ENCODE assay signal across 8 cellular contexts in genomic region chr19:1260749-1261511, GRCh38. TPM values are rescaled to one million over a fixed set of nuclear protein-coding genes. Genes with fewer than 3 reads are reported as not detected.
DNase-seq lines count a peak whose midpoint lies in the region; ATAC-seq, FAIRE-seq and TF ChIP-seq lines count a peak whose summit lies in the region.

No MANE protein-coding gene starts in this region.

- H3K36me3 ChIP-seq in BE2C (peaks cover 22% of the 10 kb centered on the region), HepG2 (replicated peaks in 1 of 2; ENCODE audit: control insufficient read depth in 1 of 2, insufficient read depth in 2 of 2, low read length in 2 of 2) (peaks cover 4 to 19% of the 10 kb centered on the region in 2 experiments; a peak in 3 of 5 replicates)

- H2AFZ ChIP-seq in HepG2 (ENCODE audit: low read length) = no peak overlapping the region

- H3K27me3 ChIP-seq in BE2C (no peaks in the 10 kb centered on the region), HepG2 (ENCODE audit: control insufficient read depth in 1 of 2, insufficient read depth in 2 of 2, low read length in 2 of 2) (no peaks in the 10 kb centered on the region)

- H4K20me1 ChIP-seq in HepG2 (ENCODE audit: insufficient read depth, low read length) = peaks cover 30% of the 10 kb centered on the region; the same call in 1 of the 2 replicates

- H3K4me1 ChIP-seq in BE2C = peaks cover 47% of the 10 kb centered on the region
- peaks cover 82% of the 10 kb centered on the region for H3K4me1 ChIP-seq in HepG2 (ENCODE audit: insufficient read depth, low read length)

- POLR2A ChIA-PET in HepG2 (lab: Yijun Ruan, JAX) = interaction anchor here (1.4 to 13.7 kb wide), 5 partner anchors 4 to 22 kb away, joined by 6 to 668 read pairs (median 464); partner anchors contain the start of genes ATP5F1D, CIRBP and MIDN

- H3K4me2 ChIP-seq in HepG2 (ENCODE audit: low read depth, low read length) = peak overlapping the region; percentile 98

- H3K9me3 ChIP-seq in BE2C (no peaks in the 10 kb centered on the region), HepG2 (ENCODE audit: low read length) (no peaks in the 10 kb centered on the region)

- 2% methylated on average over 16 of the region's 82 CpGs for WGBS in HepG2 (ENCODE audit: low lambda C conversion rate)

- peak overlapping the region; percentile 78 for H3K9ac ChIP-seq in HepG2 (ENCODE audit: insufficient read depth, low read depth, low read length)

- TF ChIP-seq EP300 in HepG2 (IDR thresholded peaks at IDR 0.05; ENCODE audit: low read depth in 2 of 2, low read length in 2 of 2) (0 out of 4 replicates have a peak, but pooled peaks of 1 of the 2 experiments have one; percentile 24), HepG2 (CRISPR knock-in tag; IDR thresholded peaks at IDR 0.05; ENCODE audit: borderline replicate concordance) (no peak)

- DNase-seq in BE2C = peak; percentile 98
- peak; percentile 94 for DNase-seq in NCI-H748 (lab: John Stamatoyannopoulos, UW; ENCODE audit: unreplicated experiment)
- peak; percentile 97 for DNase-seq in activated CD4-positive, alpha-beta T cell treated with anti-CD3 and anti-CD28 coated beads, Interleukin-2, amount 50 U/mL, for 1 hour
- peak; percentile 91 for DNase-seq in dedifferentiated amniotic fluid mesenchymal stem cell (ENCODE audit: extremely low spot score)
- DNase-seq in HepG2 (ENCODE audit: low spot score) = peak; percentile 88
- peak; percentile 96 to 98 for DNase-seq in stimulated activated CD4-positive, alpha-beta T cell treated with anti-CD3 and anti-CD28 coated beads, Interleukin-2, amount 100 ng/mL, for 48 hours

- intact Hi-C loops in HepG2 (cut with micrococcal nuclease; ENCODE audit: unreplicated experiment) = no loop called here

- peak; percentile 58 for ATAC-seq in GM19328 (IDR thresholded peaks at IDR 0.05; ENCODE audit: unreplicated experiment)
- ATAC-seq in HG03520 (IDR thresholded peaks at IDR 0.05; ENCODE audit: unreplicated experiment) = peak; percentile 51
- peak; percentile 59 for ATAC-seq in HepG2

- BruUV-seq in HepG2 (replicated peaks; lab: Mats Ljungman, UMichigan) = no TSS peak

- peak overlapping the region; percentile 85 for H3K27ac ChIP-seq in HepG2 (ENCODE audit: extremely low read length, insufficient read depth, low read length)

- CTCF ChIA-PET in HepG2 (lab: Yijun Ruan, JAX; ENCODE audit: low intra/inter-chr PET ratio, low total read pairs) = no interaction called here

- TF ChIP-seq CTCF in BE2C (IDR thresholded peaks at IDR 0.05; ENCODE audit: low read depth, low read length) (no peak), HepG2 (CRISPR knock-in tag; IDR thresholded peaks at IDR 0.05) (no peak)

- no peak for TF ChIP-seq RAD21 in HepG2 (CRISPR knock-in tag; IDR thresholded peaks at IDR 0.05)

- peaks cover 3% of the 10 kb centered on the region for H3K79me2 ChIP-seq in HepG2 (ENCODE audit: insufficient read depth, low read length)

- in situ Hi-C loops in HepG2 (cut with HindIII; ENCODE audit: extremely low pct_ligation_motif_present, low pct_unique_long_range_greater_than_20kb) = no loop called here

- TF ChIP-seq POLR2A in HepG2 (IDR thresholded peaks at IDR 0.05; ENCODE audit: insufficient read depth in 1 of 2, low read depth in 2 of 2, low read length in 2 of 2) = no peak

- peak overlapping the region; percentile 71 for H3K4me3 ChIP-seq in BE2C (ENCODE audit: low read depth, low read length)
- peak overlapping the region; percentile 71 to 81 (median 80) for H3K4me3 ChIP-seq in HepG2 (replicated peaks in 1 of 3; ENCODE audit: insufficient read depth in 1 of 3, low read depth in 2 of 3, low read length in 3 of 3)

- peak; percentile 67 for FAIRE-seq in HepG2 (lab: Jason Lieb, UNC)

RNA-seq across cellular contexts. Expression of gene CIRBP, which starts 8.2 kb away (rescaled TPM):
- 385 TPM for polyA plus RNA-seq in BE2C (2012; ENCODE audit: insufficient read depth, insufficient read length, low read depth)
- total RNA-seq in HepG2 (2016; rRNA removed; fragmentation: Illumina TruSeq; extraction: Trizol) = 133 and 135 TPM in 2 replicates
- total RNA-seq in HepG2 (2016; cell fraction: cytosol; rRNA removed; fragmentation: Illumina TruSeq; extraction: Trizol; ENCODE audit: low read depth) = 96.6 and 116 TPM in 2 replicates
- 122 and 153 TPM in 2 replicates for total RNA-seq in HepG2 (2016; cell fraction: insoluble cytoplasmic fraction; rRNA removed; fragmentation: Illumina TruSeq; extraction: Trizol)
- 83.7 and 88.2 TPM in 2 replicates for total RNA-seq in HepG2 (2016; cell fraction: membrane; rRNA removed; fragmentation: Illumina TruSeq; extraction: Trizol)
- total RNA-seq in HepG2 (2016; cell fraction: nucleus; rRNA removed; fragmentation: Illumina TruSeq; extraction: Trizol) = 100 and 108 TPM in 2 replicates
- polyA plus RNA-seq in HepG2 (2011; rRNA removed) = 140 and 177 TPM in 2 replicates
- polyA plus RNA-seq in HepG2 (2011; cell fraction: cytosol; rRNA removed) = 120 and 152 TPM in 2 replicates
- 887 and 1,037 TPM in 2 replicates for polyA plus RNA-seq in HepG2 (2011; cell fraction: nucleus; rRNA removed)
- 154 and 221 TPM in 2 replicates for polyA plus RNA-seq in HepG2 (2012)
- 39.2 and 45.5 TPM in 2 replicates for polyA plus RNA-seq in HepG2 (2016; cell fraction: cytosol; fragmentation: Illumina TruSeq; extraction: Trizol; ENCODE audit: low read depth)
- polyA plus RNA-seq in HepG2 (2016; cell fraction: insoluble cytoplasmic fraction; fragmentation: Illumina TruSeq; extraction: Trizol; ENCODE audit: low read depth) = 156 and 182 TPM in 2 replicates
- polyA plus RNA-seq in HepG2 (2016; cell fraction: membrane; fragmentation: Illumina TruSeq; extraction: Trizol; ENCODE audit: low read depth) = 63.6 and 72.0 TPM in 2 replicates
- polyA plus RNA-seq in HepG2 (2016; cell fraction: nucleus; fragmentation: Illumina TruSeq; extraction: Trizol; ENCODE audit: insufficient read depth, low read depth) = 293 and 318 TPM in 2 replicates
- polyA minus RNA-seq in HepG2 (2011; rRNA and poly(A)+ RNA removed; ENCODE audit: low replicate concordance) = 38.8 and 49.7 TPM in 2 replicates
- polyA minus RNA-seq in HepG2 (2011; cell fraction: cytosol; rRNA and poly(A)+ RNA removed) = 32.8 and 38.9 TPM in 2 replicates
- polyA minus RNA-seq in HepG2 (2011; cell fraction: nucleus; rRNA and poly(A)+ RNA removed) = 106 and 131 TPM in 2 replicates

RNA-seq across cellular contexts. Expression of gene MIDN, which starts 12.5 kb away (rescaled TPM):
- 186 TPM for polyA plus RNA-seq in BE2C (2012; ENCODE audit: insufficient read depth, insufficient read length, low read depth)
- total RNA-seq in HepG2 (2016; rRNA removed; fragmentation: Illumina TruSeq; extraction: Trizol) = 8.4 and 10.7 TPM in 2 replicates
- total RNA-seq in HepG2 (2016; cell fraction: cytosol; rRNA removed; fragmentation: Illumina TruSeq; extraction: Trizol; ENCODE audit: low read depth) = 6.5 and 7.9 TPM in 2 replicates
- 8.9 and 11.0 TPM in 2 replicates for total RNA-seq in HepG2 (2016; cell fraction: insoluble cytoplasmic fraction; rRNA removed; fragmentation: Illumina TruSeq; extraction: Trizol)
- 14.1 and 14.8 TPM in 2 replicates for total RNA-seq in HepG2 (2016; cell fraction: membrane; rRNA removed; fragmentation: Illumina TruSeq; extraction: Trizol)
- 17.3 and 19.0 TPM in 2 replicates for total RNA-seq in HepG2 (2016; cell fraction: nucleus; rRNA removed; fragmentation: Illumina TruSeq; extraction: Trizol)
- polyA plus RNA-seq in HepG2 (2011; rRNA removed) = 18.0 and 19.6 TPM in 2 replicates
- polyA plus RNA-seq in HepG2 (2011; cell fraction: cytosol; rRNA removed) = 14.8 and 17.8 TPM in 2 replicates
- 116 and 135 TPM in 2 replicates for polyA plus RNA-seq in HepG2 (2011; cell fraction: nucleus; rRNA removed)
- 27.5 and 28.1 TPM in 2 replicates for polyA plus RNA-seq in HepG2 (2012)
- 2.7 and 3.3 TPM in 2 replicates for polyA plus RNA-seq in HepG2 (2016; cell fraction: cytosol; fragmentation: Illumina TruSeq; extraction: Trizol; ENCODE audit: low read depth)
- 30.9 and 43.0 TPM in 2 replicates for polyA plus RNA-seq in HepG2 (2016; cell fraction: insoluble cytoplasmic fraction; fragmentation: Illumina TruSeq; extraction: Trizol; ENCODE audit: low read depth)
- polyA plus RNA-seq in HepG2 (2016; cell fraction: membrane; fragmentation: Illumina TruSeq; extraction: Trizol; ENCODE audit: low read depth) = 10.2 and 10.3 TPM in 2 replicates
- polyA plus RNA-seq in HepG2 (2016; cell fraction: nucleus; fragmentation: Illumina TruSeq; extraction: Trizol; ENCODE audit: insufficient read depth, low read depth) = 76.5 and 77.9 TPM in 2 replicates
- polyA minus RNA-seq in HepG2 (2011; rRNA and poly(A)+ RNA removed; ENCODE audit: low replicate concordance) = 14.0 and 39.5 TPM in 2 replicates
- 42.7 and 47.0 TPM in 2 replicates for polyA minus RNA-seq in HepG2 (2011; cell fraction: cytosol; rRNA and poly(A)+ RNA removed)
- 36.8 and 48.0 TPM in 2 replicates for polyA minus RNA-seq in HepG2 (2011; cell fraction: nucleus; rRNA and poly(A)+ RNA removed)

RNA-seq across cellular contexts. Expression of gene FAM174C, which starts 14.4 kb away (rescaled TPM):
- polyA plus RNA-seq in BE2C (2012; ENCODE audit: insufficient read depth, insufficient read length, low read depth) = 224 TPM
- total RNA-seq in HepG2 (2016; rRNA removed; fragmentation: Illumina TruSeq; extraction: Trizol) = 21.9 and 31.3 TPM in 2 replicates
- total RNA-seq in HepG2 (2016; cell fraction: cytosol; rRNA removed; fragmentation: Illumina TruSeq; extraction: Trizol; ENCODE audit: low read depth) = 67.5 and 90.2 TPM in 2 replicates
- 14.2 and 28.2 TPM in 2 replicates for total RNA-seq in HepG2 (2016; cell fraction: insoluble cytoplasmic fraction; rRNA removed; fragmentation: Illumina TruSeq; extraction: Trizol)
- total RNA-seq in HepG2 (2016; cell fraction: membrane; rRNA removed; fragmentation: Illumina TruSeq; extraction: Trizol) = 57.9 and 74.3 TPM in 2 replicates
- 18.6 and 22.9 TPM in 2 replicates for total RNA-seq in HepG2 (2016; cell fraction: nucleus; rRNA removed; fragmentation: Illumina TruSeq; extraction: Trizol)
- polyA plus RNA-seq in HepG2 (2011; rRNA removed) = 19.5 and 21.2 TPM in 2 replicates
- polyA plus RNA-seq in HepG2 (2011; cell fraction: cytosol; rRNA removed) = 21.0 and 42.4 TPM in 2 replicates
- polyA plus RNA-seq in HepG2 (2011; cell fraction: nucleus; rRNA removed) = 45.8 and 49.4 TPM in 2 replicates
- 14.1 and 18.2 TPM in 2 replicates for polyA plus RNA-seq in HepG2 (2012)
- polyA plus RNA-seq in HepG2 (2016; cell fraction: cytosol; fragmentation: Illumina TruSeq; extraction: Trizol; ENCODE audit: low read depth) = 104 and 136 TPM in 2 replicates
- 24.1 and 30.7 TPM in 2 replicates for polyA plus RNA-seq in HepG2 (2016; cell fraction: insoluble cytoplasmic fraction; fragmentation: Illumina TruSeq; extraction: Trizol; ENCODE audit: low read depth)
- polyA plus RNA-seq in HepG2 (2016; cell fraction: membrane; fragmentation: Illumina TruSeq; extraction: Trizol; ENCODE audit: low read depth) = 78.9 and 88.8 TPM in 2 replicates
- 43.0 and 56.8 TPM in 2 replicates for polyA plus RNA-seq in HepG2 (2016; cell fraction: nucleus; fragmentation: Illumina TruSeq; extraction: Trizol; ENCODE audit: insufficient read depth, low read depth)
- 15.5 and 24.8 TPM in 2 replicates for polyA minus RNA-seq in HepG2 (2011; rRNA and poly(A)+ RNA removed; ENCODE audit: low replicate concordance)
- polyA minus RNA-seq in HepG2 (2011; cell fraction: cytosol; rRNA and poly(A)+ RNA removed) = 9.4 and 11.7 TPM in 2 replicates
- polyA minus RNA-seq in HepG2 (2011; cell fraction: nucleus; rRNA and poly(A)+ RNA removed) = 6.5 and 6.8 TPM in 2 replicates

RNA-seq across cellular contexts. Expression of gene ATP5F1D, which starts 19.4 kb away (rescaled TPM):
- polyA plus RNA-seq in BE2C (2012; ENCODE audit: insufficient read depth, insufficient read length, low read depth) = 658 TPM
- total RNA-seq in HepG2 (2016; rRNA removed; fragmentation: Illumina TruSeq; extraction: Trizol) = 78.7 and 88.0 TPM in 2 replicates
- 72.7 and 79.4 TPM in 2 replicates for total RNA-seq in HepG2 (2016; cell fraction: cytosol; rRNA removed; fragmentation: Illumina TruSeq; extraction: Trizol; ENCODE audit: low read depth)
- 80.1 and 93.1 TPM in 2 replicates for total RNA-seq in HepG2 (2016; cell fraction: insoluble cytoplasmic fraction; rRNA removed; fragmentation: Illumina TruSeq; extraction: Trizol)
- 72.8 and 84.2 TPM in 2 replicates for total RNA-seq in HepG2 (2016; cell fraction: membrane; rRNA removed; fragmentation: Illumina TruSeq; extraction: Trizol)
- 40.6 and 53.8 TPM in 2 replicates for total RNA-seq in HepG2 (2016; cell fraction: nucleus; rRNA removed; fragmentation: Illumina TruSeq; extraction: Trizol)
- 39.4 and 49.3 TPM in 2 replicates for polyA plus RNA-seq in HepG2 (2011; rRNA removed)
- 61.0 and 112 TPM in 2 replicates for polyA plus RNA-seq in HepG2 (2011; cell fraction: cytosol; rRNA removed)
- polyA plus RNA-seq in HepG2 (2011; cell fraction: nucleus; rRNA removed) = 105 and 111 TPM in 2 replicates
- 67.0 and 70.9 TPM in 2 replicates for polyA plus RNA-seq in HepG2 (2012)
- polyA plus RNA-seq in HepG2 (2016; cell fraction: cytosol; fragmentation: Illumina TruSeq; extraction: Trizol; ENCODE audit: low read depth) = 126 and 135 TPM in 2 replicates
- polyA plus RNA-seq in HepG2 (2016; cell fraction: insoluble cytoplasmic fraction; fragmentation: Illumina TruSeq; extraction: Trizol; ENCODE audit: low read depth) = 131 and 155 TPM in 2 replicates
- 112 and 121 TPM in 2 replicates for polyA plus RNA-seq in HepG2 (2016; cell fraction: membrane; fragmentation: Illumina TruSeq; extraction: Trizol; ENCODE audit: low read depth)
- 129 and 134 TPM in 2 replicates for polyA plus RNA-seq in HepG2 (2016; cell fraction: nucleus; fragmentation: Illumina TruSeq; extraction: Trizol; ENCODE audit: insufficient read depth, low read depth)
- polyA minus RNA-seq in HepG2 (2011; rRNA and poly(A)+ RNA removed; ENCODE audit: low replicate concordance) = 60.5 and 86.6 TPM in 2 replicates
- polyA minus RNA-seq in HepG2 (2011; cell fraction: cytosol; rRNA and poly(A)+ RNA removed) = 53.6 and 68.0 TPM in 2 replicates
- 14.7 and 18.9 TPM in 2 replicates for polyA minus RNA-seq in HepG2 (2011; cell fraction: nucleus; rRNA and poly(A)+ RNA removed)

RNA-seq across cellular contexts. Expression of gene CBARP, which starts 23.1 kb away (rescaled TPM):
- polyA plus RNA-seq in BE2C (2012; ENCODE audit: insufficient read depth, insufficient read length, low read depth) = 23.0 TPM
- 0.27 and 1.2 TPM in 2 replicates for total RNA-seq in HepG2 (2016; rRNA removed; fragmentation: Illumina TruSeq; extraction: Trizol)
- 1.1 and 1.3 TPM in 2 replicates for total RNA-seq in HepG2 (2016; cell fraction: cytosol; rRNA removed; fragmentation: Illumina TruSeq; extraction: Trizol; ENCODE audit: low read depth)
- total RNA-seq in HepG2 (2016; cell fraction: insoluble cytoplasmic fraction; rRNA removed; fragmentation: Illumina TruSeq; extraction: Trizol) = 0.82 and 1.8 TPM in 2 replicates
- total RNA-seq in HepG2 (2016; cell fraction: membrane; rRNA removed; fragmentation: Illumina TruSeq; extraction: Trizol) = 1.1 and 1.8 TPM in 2 replicates
- total RNA-seq in HepG2 (2016; cell fraction: nucleus; rRNA removed; fragmentation: Illumina TruSeq; extraction: Trizol) = 0.88 and 1.8 TPM in 2 replicates
- 1.4 and 2.8 TPM in 2 replicates for polyA plus RNA-seq in HepG2 (2011; rRNA removed)
- 1.0 and 2.2 TPM in 2 replicates for polyA plus RNA-seq in HepG2 (2011; cell fraction: cytosol; rRNA removed)
- 12.5 TPM in 2 replicates for polyA plus RNA-seq in HepG2 (2011; cell fraction: nucleus; rRNA removed)
- 1.1 and 1.9 TPM in 2 replicates for polyA plus RNA-seq in HepG2 (2012)
- 0.58 and 0.73 TPM in 2 replicates for polyA plus RNA-seq in HepG2 (2016; cell fraction: cytosol; fragmentation: Illumina TruSeq; extraction: Trizol; ENCODE audit: low read depth)
- 0.82 and 1.5 TPM in 2 replicates for polyA plus RNA-seq in HepG2 (2016; cell fraction: insoluble cytoplasmic fraction; fragmentation: Illumina TruSeq; extraction: Trizol; ENCODE audit: low read depth)
- polyA plus RNA-seq in HepG2 (2016; cell fraction: membrane; fragmentation: Illumina TruSeq; extraction: Trizol; ENCODE audit: low read depth) = 2.0 and 2.4 TPM in 2 replicates
- polyA plus RNA-seq in HepG2 (2016; cell fraction: nucleus; fragmentation: Illumina TruSeq; extraction: Trizol; ENCODE audit: insufficient read depth, low read depth) = 6.5 and 7.2 TPM in 2 replicates
- 0.21 and 2.3 TPM in 2 replicates for polyA minus RNA-seq in HepG2 (2011; rRNA and poly(A)+ RNA removed; ENCODE audit: low replicate concordance)
- 1.3 and 1.7 TPM in 2 replicates for polyA minus RNA-seq in HepG2 (2011; cell fraction: cytosol; rRNA and poly(A)+ RNA removed)
- polyA minus RNA-seq in HepG2 (2011; cell fraction: nucleus; rRNA and poly(A)+ RNA removed) = 0.90 and 2.0 TPM in 2 replicates

Comparison
In these comparisons a context has a peak if more than half of its experiments do, and no peak if none do; other contexts are left out.
1. Peak in every context shown above with its lines: DNase-seq, ATAC-seq, H3K4me3 ChIP-seq and H3K27ac ChIP-seq.